14 cellular contexts compared by ENCODE assay signal in genomic region chr5:89320441-89320840, GRCh38.
DNase-seq lines count a peak whose midpoint lies in the region; ATAC-seq, FAIRE-seq and TF ChIP-seq lines count a peak whose summit lies in the region.
"Had no signal": no experiment of that assay in that cellular context is flagged by ENCODE, and none has a peak within 500 bp of the region (broad histone marks: within the 10 kb centered on the region; RNA-seq: fewer than 3 reads in every experiment).

No MANE protein-coding gene starts in this region.

- H3K27ac ChIP-seq in MM.1S (ENCODE audit: low read length): peak overlapping the region; percentile 74
- H3K27ac ChIP-seq in tibial nerve: no peak overlapping the region
- H3K27ac ChIP-seq: BLaER1 treated with 17β-estradiol and CSF1 and Interleukin-3, amounts not matched to agents 10 nM and 100 nM had no signal

- no peak overlapping the region for H3K4me3 ChIP-seq in GM12865 (ENCODE audit: low read depth, low read length)
- 0 out of 2 replicates have a peak overlapping the region, but pooled peaks have one; percentile 9 for H3K4me3 ChIP-seq in MM.1S (ENCODE audit: low read length)
- H3K4me3 ChIP-seq in tibial nerve: no peak overlapping the region
- H3K4me3 ChIP-seq: BLaER1 treated with 17β-estradiol and CSF1 and Interleukin-3, amounts not matched to agents 10 nM and 100 nM; GM23338 had no signal

- peak overlapping the region; percentile 61 for H3K4me2 ChIP-seq in MM.1S (ENCODE audit: low read depth, low read length)
- H3K4me2 ChIP-seq: BLaER1 treated with 17β-estradiol and CSF1 and Interleukin-3, amounts not matched to agents 10 nM and 100 nM; GM23338 had no signal

- no peak for TF ChIP-seq POLR2A in tibial nerve (IDR thresholded peaks at IDR 0.05)

- H3K9ac ChIP-seq in MM.1S (ENCODE audit: low read length): peak overlapping the region; percentile 24; the same call in 1 of the 2 replicates
- H3K9ac ChIP-seq: BLaER1 treated with 17β-estradiol and CSF1 and Interleukin-3, amounts not matched to agents 10 nM and 100 nM had no signal

- peak overlapping the region; percentile 64 for H3K27ac Mint-ChIP-seq in activated naive CD8-positive, alpha-beta T cell treated with anti-CD3 and anti-CD28 coated beads, Interleukin-2, amount 50 U/mL, for 24 hours
- H3K27ac Mint-ChIP-seq: CD4-positive, CD25-positive, alpha-beta regulatory T cell; GM23338 had no signal

- H3K36me3 Mint-ChIP-seq in activated naive CD8-positive, alpha-beta T cell treated with anti-CD3 and anti-CD28 coated beads, Interleukin-2, amount 50 U/mL, for 24 hours (ENCODE audit: low read depth): no peaks in the 10 kb centered on the region
- H3K36me3 Mint-ChIP-seq: CD4-positive, CD25-positive, alpha-beta regulatory T cell had no signal

- no peak overlapping the region for H2AFZ ChIP-seq in MM.1S (ENCODE audit: low read length)
- H2AFZ ChIP-seq: GM23338 had no signal

- DNase-seq in GM12865 (ENCODE audit: low read depth): peak; percentile 51
- DNase-seq in GM18507 (ENCODE audit: extremely low spot score, insufficient read length, low read depth): no peak
- DNase-seq in MM.1S: peak; percentile 77
- no peak for DNase-seq in activated naive CD8-positive, alpha-beta T cell treated with anti-CD3 and anti-CD28 coated beads, Interleukin-2, amount 50 U/mL, for 24 hours
- no peak for DNase-seq in tibial nerve (ENCODE audit: low spot score in 2 of 2)
- no peak for DNase-seq in posterior cingulate gyrus
- DNase-seq in SKM-1 (lab: John Stamatoyannopoulos, UW; ENCODE audit: unreplicated experiment): no peak
- no peak for DNase-seq in effector CD8-positive, alpha-beta T cell (lab: John Stamatoyannopoulos, UW)
- DNase-seq: ACHN; CD4-positive, CD25-positive, alpha-beta regulatory T cell; DMS53; H7 had no signal

- no peak overlapping the region for H3K4me3 Mint-ChIP-seq in activated naive CD8-positive, alpha-beta T cell treated with anti-CD3 and anti-CD28 coated beads, Interleukin-2, amount 50 U/mL, for 24 hours
- H3K4me3 Mint-ChIP-seq: CD4-positive, CD25-positive, alpha-beta regulatory T cell; GM23338 had no signal

- H3K9me2 ChIP-seq in MM.1S (replicated peaks; ENCODE audit: insufficient read depth, low read length): no peaks in the 10 kb centered on the region

- intact Hi-C loops in posterior cingulate gyrus (cut with DNase I): no loop called here

- WGBS in tibial nerve, 2 donors: 58 to 69% methylated on average over 2 of the region's 2 CpGs

- FAIRE-seq in GM18507 (lab: Jason Lieb, UNC): peak; percentile 76

- H3K9me3 ChIP-seq in MM.1S (replicated peaks; ENCODE audit: insufficient read depth, low read length) (no peaks in the 10 kb centered on the region), tibial nerve (no peaks in the 10 kb centered on the region)

- no peak for ATAC-seq in activated naive CD8-positive, alpha-beta T cell treated with anti-CD3 and anti-CD28 coated beads, Interleukin-2, amount 50 U/mL, for 24 hours
- ATAC-seq: GM23338 had no signal

- H3K27me3 Mint-ChIP-seq in activated naive CD8-positive, alpha-beta T cell treated with anti-CD3 and anti-CD28 coated beads, Interleukin-2, amount 50 U/mL, for 24 hours: no peaks in the 10 kb centered on the region
- H3K27me3 Mint-ChIP-seq: CD4-positive, CD25-positive, alpha-beta regulatory T cell had no signal

- H4K20me1 ChIP-seq in MM.1S (ENCODE audit: insufficient read depth, low read length): no peaks in the 10 kb centered on the region
- H4K20me1 ChIP-seq: BLaER1 treated with 17β-estradiol and CSF1 and Interleukin-3, amounts not matched to agents 10 nM and 100 nM had no signal

- peaks cover 22% of the 10 kb centered on the region for H3K4me1 Mint-ChIP-seq in activated naive CD8-positive, alpha-beta T cell treated with anti-CD3 and anti-CD28 coated beads, Interleukin-2, amount 50 U/mL, for 24 hours
- H3K4me1 Mint-ChIP-seq: CD4-positive, CD25-positive, alpha-beta regulatory T cell had no signal

- no peaks in the 10 kb centered on the region for H3K79me2 ChIP-seq in MM.1S (ENCODE audit: low read length)

- no peak for TF ChIP-seq EP300 in tibial nerve (IDR thresholded peaks at IDR 0.05)

- H3K4me1 ChIP-seq in MM.1S (ENCODE audit: low read length) (peaks cover 56% of the 10 kb centered on the region), tibial nerve (no peaks in the 10 kb centered on the region)

- H3K9me3 Mint-ChIP-seq in activated naive CD8-positive, alpha-beta T cell treated with anti-CD3 and anti-CD28 coated beads, Interleukin-2, amount 50 U/mL, for 24 hours: peaks cover 13% of the 10 kb centered on the region
- H3K9me3 Mint-ChIP-seq: GM23338 had no signal

- peaks cover 12% of the 10 kb centered on the region for H3F3A ChIP-seq in MM.1S (ENCODE audit: insufficient read depth, low read length)

- no peaks in the 10 kb centered on the region for H3K27me3 ChIP-seq in MM.1S (replicated peaks; ENCODE audit: insufficient read depth, low read length)
- no peaks in the 10 kb centered on the region for H3K27me3 ChIP-seq in tibial nerve
- H3K27me3 ChIP-seq: BLaER1 treated with 17β-estradiol and CSF1 and Interleukin-3, amounts not matched to agents 10 nM and 100 nM had no signal

- TF ChIP-seq CTCF in GM12865 (IDR thresholded peaks at IDR 0.05; ENCODE audit: insufficient read depth, low read depth, low read length, missing control alignments) (no peak), MM.1S (IDR thresholded peaks at IDR 0.05; ENCODE audit: low read length) (no peak), tibial nerve (IDR thresholded peaks at IDR 0.05) (no peak)

- H3K36me3 ChIP-seq in MM.1S (replicated peaks; ENCODE audit: insufficient read depth, low read length) (no peaks in the 10 kb centered on the region), tibial nerve (no peaks in the 10 kb centered on the region)
- H3K36me3 ChIP-seq: BLaER1 treated with 17β-estradiol and CSF1 and Interleukin-3, amounts not matched to agents 10 nM and 100 nM had no signal

Comparison
In these comparisons a context has a peak if more than half of its experiments do, and no peak if none do; other contexts are left out.
1. DNase-seq: peak in GM12865 (single experiment) and MM.1S (single experiment); none in GM18507 (single experiment), activated naive CD8-positive, alpha-beta T cell treated with anti-CD3 and anti-CD28 coated beads, Interleukin-2, amount 50 U/mL, for 24 hours (single experiment), tibial nerve (0 of 2), posterior cingulate gyrus (0 of 10), SKM-1 (single experiment) and effector CD8-positive, alpha-beta T cell (single experiment).